ENCODE assay signal across 17 cellular contexts in genomic region chr14:64807588-64807987, GRCh38.
A peak's percentile ranks its signal among the peaks of the same experiment; 100 is the strongest.
DNase-seq lines count a peak whose midpoint lies in the region; ATAC-seq and TF ChIP-seq lines count a peak whose summit lies in the region.
"Had no signal": no experiment of that assay in that cellular context is flagged by ENCODE, and none has a peak within 500 bp of the region (broad histone marks: within the 10 kb centered on the region; RNA-seq: fewer than 3 reads in every experiment).

No MANE protein-coding gene starts in this region.

- no peaks in the 10 kb centered on the region for H3K4me1 ChIP-seq in BE2C
- peaks cover 0 to 2% of the 10 kb centered on the region in 2 experiments for H3K4me1 ChIP-seq in trophoblast cell (ENCODE audit: control insufficient read depth in 1 of 2, insufficient read depth in 2 of 2, low read length in 2 of 2)
- H3K4me1 ChIP-seq in tibial nerve = peaks cover 0 to 7% (median 0%) of the 10 kb centered on the region in 4 donors
- H3K4me1 ChIP-seq: vagina had no signal

- no peak overlapping the region for H4K91ac ChIP-seq in trophoblast cell (ENCODE audit: low read depth, low read length)

- H3K4me2 ChIP-seq in trophoblast cell (ENCODE audit: low read length) = no peak overlapping the region

- no peak overlapping the region for H2BK120ac ChIP-seq in trophoblast cell (ENCODE audit: insufficient read depth, low read length, poor library complexity)

- TF ChIP-seq CTCF in BE2C (IDR thresholded peaks at IDR 0.05; ENCODE audit: low read depth, low read length) = no peak
- TF ChIP-seq CTCF in tibial nerve (IDR thresholded peaks at IDR 0.05) = no peak

- ATAC-seq in GM18858 (IDR thresholded peaks at IDR 0.05; ENCODE audit: unreplicated experiment) = no peak

- no peak overlapping the region for H3K23ac ChIP-seq in trophoblast cell (ENCODE audit: low read length)

- H2AK5ac ChIP-seq in trophoblast cell (ENCODE audit: low read length) = no peak overlapping the region

- no peaks in the 10 kb centered on the region for H3K36me3 ChIP-seq in BE2C
- H3K36me3 ChIP-seq in trophoblast cell (ENCODE audit: control insufficient read depth in 1 of 2, insufficient read depth in 2 of 2, low read length in 2 of 2) = no peaks in the 10 kb centered on the region
- H3K36me3 ChIP-seq in tibial nerve = no peaks in the 10 kb centered on the region
- H3K36me3 ChIP-seq: brain microvascular endothelial cell, esophagus squamous epithelium, vagina had no signal

- H3K4me3 ChIP-seq in BE2C (ENCODE audit: low read depth, low read length) (no peak overlapping the region), trophoblast cell (ENCODE audit: low read depth, low read length) (peak overlapping the region; percentile 5), tibial nerve (no peak overlapping the region)
- H3K4me3 ChIP-seq: dorsolateral prefrontal cortex, esophagus squamous epithelium, vagina had no signal

- WGBS in trophoblast cell (ENCODE audit: extremely low coverage, insufficient coverage, insufficient read length) = no CpG with 5 or more reads among the region's 4 CpGs
- WGBS in tibial nerve, 2 donors = 80 to 85% methylated on average over 4 of the region's 4 CpGs

- H2AFZ ChIP-seq in trophoblast cell (ENCODE audit: insufficient read depth, low read length, poor library complexity) = no peak overlapping the region

- no peak overlapping the region for H3K4ac ChIP-seq in trophoblast cell (ENCODE audit: low read depth, low read length)

- no peak overlapping the region for H4K12ac ChIP-seq in trophoblast cell (ENCODE audit: low read depth, low read length)

- DNase-seq in BE2C (peak; percentile 44), NCI-H226 (peak; percentile 41), cerebellar cortex (ENCODE audit: low spot score) (peak; percentile 49), trophoblast cell (no peak), tibial nerve (ENCODE audit: low spot score in 2 of 2) (no peak), NCI-H1417 (lab: John Stamatoyannopoulos, UW) (no peak), foreskin melanocyte (no peak)
- DNase-seq: activated CD4-positive, alpha-beta T cell treated with anti-CD3 and anti-CD28 coated beads for 48 hours; activated naive CD4-positive, alpha-beta T cell treated with anti-CD3 and anti-CD28 coated beads, Interleukin-2, amount 10 ng/mL, durations not matched to agents 7 days and 5 days; dorsolateral prefrontal cortex; esophagus squamous epithelium; GOT3; NK-92 treated with Interleukin-12 subunit alpha and Interleukin-12 subunit beta, amount 100 ng/mL, for 24 hours; stimulated activated naive CD4-positive, alpha-beta T cell had no signal

- H3K9me3 ChIP-seq in BE2C (no peaks in the 10 kb centered on the region), trophoblast cell (ENCODE audit: insufficient read depth, low read depth, low read length) (no peaks in the 10 kb centered on the region), tibial nerve (no peaks in the 10 kb centered on the region)
- H3K9me3 ChIP-seq: esophagus squamous epithelium, vagina had no signal

- no peak overlapping the region for H3K14ac ChIP-seq in trophoblast cell (ENCODE audit: low read length)

- H3K9ac ChIP-seq in trophoblast cell (ENCODE audit: low read length) = no peak overlapping the region

- no peak for TF ChIP-seq EP300 in tibial nerve (IDR thresholded peaks at IDR 0.05)

- H3K27me3 ChIP-seq in BE2C (no peaks in the 10 kb centered on the region), trophoblast cell (ENCODE audit: insufficient read depth, low read length) (peaks cover 3% of the 10 kb centered on the region), tibial nerve (no peaks in the 10 kb centered on the region)
- H3K27me3 ChIP-seq: brain microvascular endothelial cell, dorsolateral prefrontal cortex, vagina had no signal

- no peak overlapping the region for H3K18ac ChIP-seq in trophoblast cell (ENCODE audit: low read length)

- H3K27ac ChIP-seq in trophoblast cell (ENCODE audit: low read depth, low read length) (no peak overlapping the region), tibial nerve (no peak overlapping the region)
- H3K27ac ChIP-seq: esophagus squamous epithelium, vagina had no signal

- H4K8ac ChIP-seq in trophoblast cell (ENCODE audit: low read depth, low read length) = no peak overlapping the region

- no peaks in the 10 kb centered on the region for H3K79me1 ChIP-seq in trophoblast cell (ENCODE audit: low read length)

- no peak for TF ChIP-seq POLR2A in tibial nerve (IDR thresholded peaks at IDR 0.05)

- no peaks in the 10 kb centered on the region for H3K79me2 ChIP-seq in trophoblast cell (ENCODE audit: control insufficient read depth, insufficient read depth, low read length, poor library complexity)

- H2BK5ac ChIP-seq in trophoblast cell (ENCODE audit: low read depth, low read length, poor library complexity) = no peak overlapping the region

- no peak overlapping the region for H2BK12ac ChIP-seq in trophoblast cell (ENCODE audit: low read length)

Comparison
In these comparisons a context has a peak if more than half of its experiments do, and no peak if none do; other contexts are left out.
1. DNase-seq: peak in BE2C (single experiment), NCI-H226 (single experiment) and cerebellar cortex (single experiment); none in trophoblast cell (0 of 2), tibial nerve (0 of 2), NCI-H1417 (0 of 3) and foreskin melanocyte (single experiment).